9 cellular contexts compared by ENCODE assay signal in the genomic region with DNA sequence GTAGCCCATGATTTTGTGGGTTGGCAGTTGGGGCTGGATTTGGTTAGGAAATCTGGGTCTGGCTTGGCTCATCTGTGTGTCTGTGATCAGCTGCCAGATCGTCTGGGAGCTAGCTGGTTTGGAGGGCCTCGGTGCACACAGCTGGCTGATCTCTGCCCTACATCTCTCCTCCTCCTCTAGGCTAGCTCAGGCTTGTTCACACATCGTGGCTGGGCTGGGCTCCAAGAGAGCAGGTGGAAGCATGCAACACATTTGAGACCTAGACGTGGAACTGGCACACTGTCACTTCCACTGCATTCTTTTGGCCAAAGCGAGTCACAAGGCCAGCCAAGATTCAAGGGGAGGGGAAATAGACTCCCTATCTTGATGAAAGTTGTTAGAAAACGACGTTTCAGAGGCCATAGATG. TPM values are rescaled to one million over a fixed set of nuclear protein-coding genes. Genes with fewer than 3 reads are reported as not detected.
DNase-seq lines count a peak whose midpoint lies in the region; ATAC-seq, FAIRE-seq and TF ChIP-seq lines count a peak whose summit lies in the region.
"Had no signal": no experiment of that assay in that cellular context is flagged by ENCODE, and none has a peak within 500 bp of the region (broad histone marks: within the 10 kb centered on the region; RNA-seq: fewer than 3 reads in every experiment).

No MANE protein-coding gene starts in this region.

- FAIRE-seq in kidney (lab: Jason Lieb, UNC) (no peak), urothelium cell line (lab: Jason Lieb, UNC) (peak; percentile 61)

- peak overlapping the region in 1 of 2 donors; percentile 5 for H3K9ac ChIP-seq in kidney (ENCODE audit: low read length in 2 of 2)

- H3K4me1 ChIP-seq in kidney (ENCODE audit: control insufficient read depth in 1 of 2, insufficient read depth in 1 of 2, low read depth in 1 of 2, low read length in 2 of 2): peaks cover 0 to 6% of the 10 kb centered on the region in 2 donors
- no peaks in the 10 kb centered on the region for H3K4me1 ChIP-seq in CD8-positive, alpha-beta T cell (ENCODE audit: insufficient read depth, low read length)

- H3K4me3 Mint-ChIP-seq in CD8-positive, alpha-beta T cell: no peak overlapping the region
- H3K4me3 Mint-ChIP-seq: T-helper 1 cell treated with Interleukin-12 subunit alpha and Interleukin-12 subunit beta and Interleukin-4 antibody, amounts not matched to agents 30 μg/mL and 1 μg/mL, for 36 hours had no signal

- intact Hi-C loops in kidney (cut with DNase I): no loop called here
- intact Hi-C loops in CD8-positive, alpha-beta T cell (cut with DNase I, micrococcal nuclease): no loop called here

- TF ChIP-seq CTCF in astrocyte of the spinal cord (IDR thresholded peaks at IDR 0.05; ENCODE audit: low read depth, low read length) (no peak), kidney (IDR thresholded peaks at IDR 0.05; ENCODE audit: borderline replicate concordance, extremely low read depth, insufficient read depth) (no peak), GM20000 (IDR thresholded peaks at IDR 0.05; ENCODE audit: extremely low read depth, missing control alignments) (no peak)
- TF ChIP-seq CTCF in CD8-positive, alpha-beta T cell (IDR thresholded peaks at IDR 0.05): no peak

- H3K27me3 ChIP-seq in MG63: no peaks in the 10 kb centered on the region
- H3K27me3 ChIP-seq in CD8-positive, alpha-beta T cell (ENCODE audit: insufficient read depth, low read length): no peaks in the 10 kb centered on the region

- peaks cover 9% of the 10 kb centered on the region for H3K4me1 Mint-ChIP-seq in CD8-positive, alpha-beta T cell (ENCODE audit: low read depth)

- in situ Hi-C loops in astrocyte of the spinal cord (cut with HindIII; ENCODE audit: low sequenced_read_pairs): no loop called here

- ATAC-seq in CD8-positive, alpha-beta T cell: no peak

- CTCF ChIA-PET in CD8-positive, alpha-beta T cell (lab: Charles Lee): no interaction called here

- H3K27ac Mint-ChIP-seq in CD8-positive, alpha-beta T cell: no peak overlapping the region
- H3K27ac Mint-ChIP-seq: T-helper 1 cell treated with Interleukin-12 subunit alpha and Interleukin-12 subunit beta and Interleukin-4 antibody, amounts not matched to agents 30 μg/mL and 1 μg/mL, for 36 hours had no signal

- no peak overlapping the region for H3K27ac ChIP-seq in kidney (ENCODE audit: low read depth in 2 of 2, low read length in 2 of 2)
- H3K27ac ChIP-seq in CD8-positive, alpha-beta T cell (ENCODE audit: low read depth, low read length): no peak overlapping the region

- H3K9me3 ChIP-seq in MG63 (no peaks in the 10 kb centered on the region), kidney (ENCODE audit: control insufficient read depth in 1 of 2, low read length in 2 of 2) (no peaks in the 10 kb centered on the region)
- H3K9me3 ChIP-seq in CD8-positive, alpha-beta T cell (ENCODE audit: low read length): no peaks in the 10 kb centered on the region

- H3K4me3 ChIP-seq in MG63: no peak overlapping the region
- no peak overlapping the region for H3K4me3 ChIP-seq in astrocyte of the spinal cord (ENCODE audit: low read depth, low read length)
- no peak overlapping the region for H3K4me3 ChIP-seq in kidney (ENCODE audit: low read length in 2 of 2)
- H3K4me3 ChIP-seq in CD8-positive, alpha-beta T cell (ENCODE audit: low read depth, low read length): no peak overlapping the region

- H3K36me3 ChIP-seq in MG63: peaks cover 71% of the 10 kb centered on the region
- H3K36me3 ChIP-seq in kidney (ENCODE audit: control insufficient read depth in 1 of 2, insufficient read depth in 2 of 2, low read length in 2 of 2): peaks cover 26 to 30% of the 10 kb centered on the region in 2 donors
- peaks cover 9% of the 10 kb centered on the region for H3K36me3 ChIP-seq in CD8-positive, alpha-beta T cell (ENCODE audit: insufficient read depth, low read length)

- no peaks in the 10 kb centered on the region for H3K9me3 Mint-ChIP-seq in CD8-positive, alpha-beta T cell
- H3K9me3 Mint-ChIP-seq: T-helper 1 cell treated with Interleukin-12 subunit alpha and Interleukin-12 subunit beta and Interleukin-4 antibody, amounts not matched to agents 30 μg/mL and 1 μg/mL, for 36 hours had no signal

- H3K36me3 Mint-ChIP-seq in CD8-positive, alpha-beta T cell: peaks cover 75% of the 10 kb centered on the region

- DNase-seq in AG08395 (ENCODE audit: low spot score): peak; percentile 87
- peak; percentile 99 for DNase-seq in MG63
- peak; percentile 91 for DNase-seq in astrocyte of the spinal cord (ENCODE audit: low read depth, low spot score)
- peak; percentile 88 for DNase-seq in kidney
- DNase-seq in urothelium cell line (ENCODE audit: low spot score): peak; percentile 84
- DNase-seq in NAMALWA (ENCODE audit: low spot score): no peak
- DNase-seq in GM20000 (ENCODE audit: low spot score): no peak
- no peak for DNase-seq in CD8-positive, alpha-beta T cell

- POLR2A ChIA-PET in CD8-positive, alpha-beta T cell (lab: Charles Lee): no interaction called here

- no peaks in the 10 kb centered on the region for H3K27me3 Mint-ChIP-seq in CD8-positive, alpha-beta T cell (ENCODE audit: low read depth)

RNA-seq across cellular contexts. Expression of a gene that starts 15.9 kb away (rescaled TPM):
- 39.2 and 48.8 TPM in 2 replicates for total RNA-seq in MG63 (2014; rRNA removed; shearing (Covaris generic); ENCODE audit: low replicate concordance)
- 26.4 TPM for total RNA-seq in kidney
- polyA plus RNA-seq in kidney (ENCODE audit: insufficient read depth, low read depth, low replicate concordance): 52.1 TPM
- 10 to 100 TPM; 78.6 to 92.1 TPM for total RNA-seq in CD8-positive, alpha-beta T cell

RNA-seq across cellular contexts. Expression of a gene that starts 16.0 kb away (rescaled TPM):
- total RNA-seq in MG63 (2014; rRNA removed; shearing (Covaris generic); ENCODE audit: low replicate concordance): 5.9 and 21.6 TPM in 2 replicates
- 12.6 TPM for total RNA-seq in kidney
- polyA plus RNA-seq in kidney (ENCODE audit: insufficient read depth, low read depth, low replicate concordance): 4.9 TPM
- total RNA-seq in CD8-positive, alpha-beta T cell: 1 to 10 TPM; 7.9 to 8.8 TPM

Comparison
In these comparisons a context has a peak if more than half of its experiments do, and no peak if none do; other contexts are left out.
1. DNase-seq: peak in AG08395 (single experiment), MG63 (single experiment), astrocyte of the spinal cord (single experiment), kidney (single experiment) and urothelium cell line (single experiment); none in NAMALWA (single experiment), GM20000 (single experiment) and CD8-positive, alpha-beta T cell (0 of 7).